Comparison of ENCODE assay signal across 8 cellular contexts in the genomic region with DNA sequence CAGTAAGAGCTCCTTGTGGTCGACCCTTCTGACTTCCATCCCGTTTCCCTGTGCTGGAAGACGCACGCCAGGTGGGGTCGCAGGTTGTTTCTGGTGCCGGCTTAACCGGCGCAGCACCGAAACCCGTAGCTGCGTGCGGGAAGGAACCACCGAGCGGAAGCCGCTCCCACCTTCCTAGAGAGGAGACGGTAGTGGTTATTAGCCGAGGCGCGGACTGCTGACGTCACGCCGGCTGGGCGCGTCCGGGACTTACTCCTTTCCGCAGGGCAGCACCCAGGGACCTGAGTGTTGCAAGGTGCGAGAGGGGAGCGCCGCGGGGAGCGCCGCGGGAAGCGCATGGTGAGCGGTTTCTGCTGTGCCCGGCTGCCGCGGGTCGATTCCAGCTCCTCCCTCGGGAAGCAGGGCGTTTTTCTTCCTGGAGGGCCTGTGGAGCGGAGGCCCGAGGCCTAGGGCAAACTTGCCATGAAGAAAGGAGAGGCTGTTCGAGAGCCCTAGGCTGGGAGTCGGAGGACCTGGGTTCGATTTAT. TPM values are rescaled to one million over a fixed set of nuclear protein-coding genes. Genes with fewer than 3 reads are reported as not detected.
A peak's percentile ranks its signal among the peaks of the same experiment; 100 is the strongest.
DNase-seq lines count a peak whose midpoint lies in the region; ATAC-seq and TF ChIP-seq lines count a peak whose summit lies in the region.

A gene (plus strand): TSS at position 252 of the 527 bp plus-strand sequence. CDS start 4,787 bp downstream, outside the sequence.

- H2BK15ac ChIP-seq in IMR-90 (ENCODE audit: low read depth, low read length): no peak within 1 kb of the TSS

- H3K56ac ChIP-seq in IMR-90 (ENCODE audit: extremely low read depth, insufficient read depth, low read length): peak within 1 kb of the TSS; percentile 28; the same call in 1 of the 2 replicates

- peak within 1 kb of the TSS; percentile 62 for H3K4me2 ChIP-seq in BLaER1
- H3K4me2 ChIP-seq in IMR-90 (ENCODE audit: low read depth, low read length): peak within 1 kb of the TSS; percentile 98

- intact Hi-C loops in IMR-90 (cut with micrococcal nuclease) (loop anchor here (1.0 kb wide), 1 partner anchor 17 kb away; a partner anchor contains a TSS), ovary (cut with DNase I) (no loop called here), testis (cut with DNase I; ENCODE audit: low total_unique reads) (no loop called here)

- CTCF ChIA-PET in IMR-90 (lab: Yijun Ruan, JAX): interaction anchor here (0.6 kb wide), 1 partner anchor 217 kb away, joined by 4 read pairs; no protein-coding TSS in a partner anchor

- H3K9me3 Mint-ChIP-seq in activated naive CD8-positive, alpha-beta T cell treated with anti-CD3 and anti-CD28 coated beads, Interleukin-2, amount 10 ng/mL, durations not matched to agents 7 days and 5 days: peaks cover 50% of the 10 kb centered on the region

- no TSS peak for BruUV-seq in IMR-90 (replicated peaks; lab: Mats Ljungman, UMichigan)

- H4K91ac ChIP-seq in IMR-90 (ENCODE audit: insufficient read depth, low read depth, low read length): peak within 1 kb of the TSS; percentile 16; the same call in 1 of the 2 replicates

- POLR2A ChIA-PET in IMR-90 (lab: Charles Lee; ENCODE audit: unreplicated experiment): interaction anchor here (1.0 kb wide), 1 partner anchor 17 kb away, joined by 5 read pairs; a partner anchor contains a TSS
- POLR2A ChIA-PET in activated naive CD8-positive, alpha-beta T cell treated with anti-CD3 and anti-CD28 coated beads, Interleukin-2, amount 10 ng/mL, durations not matched to agents 7 days and 5 days (lab: Charles Lee): interaction anchor here (0.6 to 2.3 kb wide), 6 partner anchors 18 to 218 kb away, joined by 3 to 22 read pairs (median 4); a partner anchor contains a TSS

- TF ChIP-seq POLR2A in IMR-90 (IDR thresholded peaks at IDR 0.05; ENCODE audit: low read depth, low read length) (no peak), ovary (IDR thresholded peaks at IDR 0.05) (peak; percentile 43), testis (IDR thresholded peaks at IDR 0.05) (no peak)

- no peak for TF ChIP-seq EP300 in ovary (IDR thresholded peaks at IDR 0.05)

- peak within 1 kb of the TSS; percentile 79; the same call in 1 of the 2 replicates for H3K23ac ChIP-seq in IMR-90 (ENCODE audit: low read depth, low read length)

- peak within 1 kb of the TSS; percentile 52 for H3K4ac ChIP-seq in IMR-90 (ENCODE audit: low read depth, low read length)

- H3K79me1 ChIP-seq in IMR-90 (ENCODE audit: low read depth in 1 of 2, low read length in 2 of 2): peaks cover 5 to 7% of the 10 kb centered on the region in 2 experiments; a peak in 2 of 4 replicates

- H3K18ac ChIP-seq in IMR-90 (ENCODE audit: low read depth, low read length): peak within 1 kb of the TSS; percentile 74

- DNase-seq in IMR-90 (peak; percentile 86), SK-MEL-5 (ENCODE audit: low read depth, low spot score) (peak; percentile 73), cardiac muscle cell (ENCODE audit: low read depth in 1 of 2, low spot score in 1 of 2) (peak; percentile 93 to 97), ovary (peak; percentile 88 to 92 (median 92)), testis (peak; percentile 98)
- peak; percentile 86 for DNase-seq in activated naive CD8-positive, alpha-beta T cell treated with anti-CD3 and anti-CD28 coated beads, Interleukin-2, amount 10 ng/mL, durations not matched to agents 7 days and 5 days

- H2BK20ac ChIP-seq in IMR-90 (ENCODE audit: low read depth, low read length): no peak within 1 kb of the TSS

- peak within 1 kb of the TSS; percentile 67 for H3K27ac ChIP-seq in BLaER1
- peak within 1 kb of the TSS; percentile 68 for H3K27ac ChIP-seq in IMR-90 (ENCODE audit: insufficient read depth, low read length)
- H3K27ac ChIP-seq in cardiac muscle cell: peak within 1 kb of the TSS; percentile 14
- no peak within 1 kb of the TSS for H3K27ac ChIP-seq in ovary
- peak within 1 kb of the TSS in 1 of 2 donors; percentile 37 for H3K27ac ChIP-seq in testis

- H3K9me3 ChIP-seq in BLaER1 (peaks cover 100% of the 10 kb centered on the region), IMR-90 (ENCODE audit: control insufficient read depth, insufficient read depth, low read length) (peaks cover 71% of the 10 kb centered on the region), cardiac muscle cell (ENCODE audit: low read depth) (no peaks in the 10 kb centered on the region), ovary (peaks cover 9 to 31% of the 10 kb centered on the region in 2 donors), testis (no peaks in the 10 kb centered on the region)

- H3K9me1 ChIP-seq in IMR-90 (ENCODE audit: insufficient read depth, low read length): no peaks in the 10 kb centered on the region

- 0% methylated on average over 14 of the region's 46 CpGs; no CpG with 5 or more reads in 1 of the 2 experiments for WGBS in IMR-90 (ENCODE audit: extremely low coverage in 2 of 2, insufficient read length in 1 of 2), 2 experiments
- WGBS in ovary, 3 donors: 0 to 1% (median 1%) methylated on average over 45 to 46 of the region's 46 CpGs
- WGBS in testis, 2 donors: 1 to 2% methylated on average over 9 to 46 of the region's 46 CpGs

- H2BK120ac ChIP-seq in IMR-90 (ENCODE audit: low read depth, low read length): 0 out of 2 replicates have a peak within 1 kb of the TSS, but pooled peaks have one; percentile 4

- H4K20me1 ChIP-seq in BLaER1: no peaks in the 10 kb centered on the region
- no peaks in the 10 kb centered on the region for H4K20me1 ChIP-seq in IMR-90 (ENCODE audit: insufficient read depth, low read length)

- H3K9ac ChIP-seq in BLaER1 (peak within 1 kb of the TSS; percentile 71), IMR-90 (ENCODE audit: low read depth, low read length) (peak within 1 kb of the TSS; percentile 93)

- H3K27me3 ChIP-seq in BLaER1: peaks cover 9% of the 10 kb centered on the region; the same call in 1 of the 2 replicates
- no peaks in the 10 kb centered on the region for H3K27me3 ChIP-seq in IMR-90 (ENCODE audit: control insufficient read depth, insufficient read depth, low read length)
- no peaks in the 10 kb centered on the region for H3K27me3 ChIP-seq in cardiac muscle cell
- no peaks in the 10 kb centered on the region for H3K27me3 ChIP-seq in ovary
- no peaks in the 10 kb centered on the region for H3K27me3 ChIP-seq in testis

- peak within 1 kb of the TSS; percentile 16 for H2BK5ac ChIP-seq in IMR-90 (ENCODE audit: low read depth, low read length, poor library complexity, severe bottlenecking)

- peak within 1 kb of the TSS; percentile 93 for H2AFZ ChIP-seq in IMR-90 (replicated peaks; ENCODE audit: low read length, poor library complexity)

- H2AK9ac ChIP-seq in IMR-90 (replicated peaks; ENCODE audit: low read depth, low read length, poor library complexity): peak within 1 kb of the TSS; percentile 34

- dilution Hi-C loops in IMR-90 (cut with HindIII; ENCODE audit: low sequenced_read_pairs, unreplicated experiment): no loop called here

- H3K4me1 Mint-ChIP-seq in activated naive CD8-positive, alpha-beta T cell treated with anti-CD3 and anti-CD28 coated beads, Interleukin-2, amount 10 ng/mL, durations not matched to agents 7 days and 5 days: peaks cover 5% of the 10 kb centered on the region

- no peak for TF ChIP-seq CTCF in IMR-90 (conservative IDR thresholded peaks at IDR 0.05; ENCODE audit: low read depth, low read length)
- TF ChIP-seq CTCF in cardiac muscle cell (IDR thresholded peaks at IDR 0.05; ENCODE audit: low read depth, low read length): no peak
- TF ChIP-seq CTCF in ovary (IDR thresholded peaks at IDR 0.05): no peak
- TF ChIP-seq CTCF in testis (IDR thresholded peaks at IDR 0.05): no peak

- peak within 1 kb of the TSS; percentile 90 for H3K27ac Mint-ChIP-seq in activated naive CD8-positive, alpha-beta T cell treated with anti-CD3 and anti-CD28 coated beads, Interleukin-2, amount 10 ng/mL, durations not matched to agents 7 days and 5 days

- H3K36me3 ChIP-seq in BLaER1 (peaks cover 35% of the 10 kb centered on the region), IMR-90 (ENCODE audit: control insufficient read depth, insufficient read depth, low read length) (peaks cover 8% of the 10 kb centered on the region), cardiac muscle cell (peaks cover 8% of the 10 kb centered on the region), ovary (no peaks in the 10 kb centered on the region), testis (ENCODE audit: low read depth, missing control alignments) (no peaks in the 10 kb centered on the region)

- in situ Hi-C loops in IMR-90 (cut with MboI; ENCODE audit: low sequenced_read_pairs): no loop called here
- in situ Hi-C loops in SK-MEL-5 (cut with HindIII; ENCODE audit: low pct_unique_long_range_greater_than_20kb, low sequenced_read_pairs): no loop called here

- peak within 1 kb of the TSS; percentile 99 for H4K5ac ChIP-seq in IMR-90 (ENCODE audit: low read depth, low read length)

- H3K4me3 Mint-ChIP-seq in activated naive CD8-positive, alpha-beta T cell treated with anti-CD3 and anti-CD28 coated beads, Interleukin-2, amount 10 ng/mL, durations not matched to agents 7 days and 5 days: peak within 1 kb of the TSS; percentile 90

- no peak within 1 kb of the TSS for H2AK5ac ChIP-seq in IMR-90 (ENCODE audit: low read depth, low read length)

- no peaks in the 10 kb centered on the region for H3K27me3 Mint-ChIP-seq in activated naive CD8-positive, alpha-beta T cell treated with anti-CD3 and anti-CD28 coated beads, Interleukin-2, amount 10 ng/mL, durations not matched to agents 7 days and 5 days

- no peaks in the 10 kb centered on the region for H3K4me1 ChIP-seq in BLaER1
- no peaks in the 10 kb centered on the region for H3K4me1 ChIP-seq in IMR-90 (ENCODE audit: control insufficient read depth, insufficient read depth, low read length)
- no peaks in the 10 kb centered on the region for H3K4me1 ChIP-seq in cardiac muscle cell (ENCODE audit: low read depth)
- H3K4me1 ChIP-seq in ovary (ENCODE audit: insufficient read depth): no peaks in the 10 kb centered on the region
- peaks cover 4% of the 10 kb centered on the region for H3K4me1 ChIP-seq in testis

- peak within 1 kb of the TSS; percentile 89 to 90 for H4K8ac ChIP-seq in IMR-90 (ENCODE audit: low read depth in 2 of 2, low read length in 2 of 2)

- peak; percentile 96 for ATAC-seq in GM19397 (IDR thresholded peaks at IDR 0.05; ENCODE audit: unreplicated experiment)
- ATAC-seq in IMR-90 (ENCODE audit: low read depth): peak; percentile 97
- peak; percentile 98 for ATAC-seq in activated naive CD8-positive, alpha-beta T cell treated with anti-CD3 and anti-CD28 coated beads, Interleukin-2, amount 10 ng/mL, durations not matched to agents 7 days and 5 days (ENCODE audit: low read depth)

- H3K4me3 ChIP-seq in BLaER1 (peak within 1 kb of the TSS; percentile 73), IMR-90 (ENCODE audit: insufficient read depth, low read depth, low read length) (peak within 1 kb of the TSS; percentile 91), cardiac muscle cell (peak within 1 kb of the TSS; percentile 65), ovary (peak within 1 kb of the TSS; percentile 59), testis (peak within 1 kb of the TSS; percentile 73 to 83)

- no peak for TF ChIP-seq RAD21 in IMR-90 (IDR thresholded peaks at IDR 0.05; ENCODE audit: low read length)

- peak within 1 kb of the TSS; percentile 82 for H3K14ac ChIP-seq in IMR-90 (replicated peaks; ENCODE audit: low read depth, low read length)

- peaks cover 55% of the 10 kb centered on the region for H3K36me3 Mint-ChIP-seq in activated naive CD8-positive, alpha-beta T cell treated with anti-CD3 and anti-CD28 coated beads, Interleukin-2, amount 10 ng/mL, durations not matched to agents 7 days and 5 days

RNA-seq across cellular contexts. Expression of the gene that starts here (rescaled TPM):
- total RNA-seq in IMR-90 (2012; rRNA removed) (3.2 and 4.7 TPM in 2 replicates), cardiac muscle cell (4.8 and 11.5 TPM in 2 replicates), ovary (1 to 10 TPM; 2.0 to 9.0 (median 5.8) TPM), testis (10 to 100 TPM; 10.2 to 12.3 TPM)
- polyA plus RNA-seq in IMR-90 (2012; rRNA removed) (1.1 and 1.3 TPM in 2 replicates), cardiac muscle cell (4.7 and 5.4 TPM in 2 replicates), ovary (1 to 10 TPM; 3.3 to 3.4 TPM), testis (ENCODE audit: insufficient read depth, low read depth, low replicate concordance) (9.2 TPM)
- 0.69 and 0.89 TPM in 2 replicates for polyA plus RNA-seq in IMR-90 (2012; cell fraction: cytosol; rRNA removed)
- polyA plus RNA-seq in IMR-90 (2012; cell fraction: nucleus; rRNA removed; ENCODE audit: low replicate concordance): 0.39 and 1.1 TPM in 2 replicates
- 2.5 and 5.0 TPM in 2 replicates for total RNA-seq in SK-MEL-5 (2014; rRNA removed; shearing (Covaris generic))
- polyA plus RNA-seq in SK-MEL-5 (2015; cell fraction: cytosol; rRNA removed): 1.2 and 2.5 TPM in 2 replicates
- polyA plus RNA-seq in SK-MEL-5 (2015; cell fraction: nucleus; rRNA removed): 1.5 and 2.0 TPM in 2 replicates
- 1 to 10 TPM; 4.3 to 6.3 TPM for total RNA-seq in activated naive CD8-positive, alpha-beta T cell treated with anti-CD3 and anti-CD28 coated beads, Interleukin-2, amount 10 ng/mL, durations not matched to agents 7 days and 5 days

Comparison
In these comparisons a context has a peak if more than half of its experiments do, and no peak if none do; other contexts are left out.
1. H3K27ac ChIP-seq: peak in BLaER1 (single experiment), IMR-90 (single experiment) and cardiac muscle cell (single experiment); none in ovary (0 of 2).
2. Peak in every context shown above with its lines, with median percentiles within 50 percentile points of each other: H3K4me3 ChIP-seq, ATAC-seq and DNase-seq.